1 cellular context compared by ENCODE assay signal in genomic region chr2:44009136-44009744, GRCh38.
TF ChIP-seq lines count a peak whose summit lies in the region.

No MANE protein-coding gene starts in this region.

TF ChIP-seq in GM23338, 12 proteins besides CTCF, POLR2A, EP300 and RAD21 (continued from another document):
- TF ChIP-seq, protein P1, sequence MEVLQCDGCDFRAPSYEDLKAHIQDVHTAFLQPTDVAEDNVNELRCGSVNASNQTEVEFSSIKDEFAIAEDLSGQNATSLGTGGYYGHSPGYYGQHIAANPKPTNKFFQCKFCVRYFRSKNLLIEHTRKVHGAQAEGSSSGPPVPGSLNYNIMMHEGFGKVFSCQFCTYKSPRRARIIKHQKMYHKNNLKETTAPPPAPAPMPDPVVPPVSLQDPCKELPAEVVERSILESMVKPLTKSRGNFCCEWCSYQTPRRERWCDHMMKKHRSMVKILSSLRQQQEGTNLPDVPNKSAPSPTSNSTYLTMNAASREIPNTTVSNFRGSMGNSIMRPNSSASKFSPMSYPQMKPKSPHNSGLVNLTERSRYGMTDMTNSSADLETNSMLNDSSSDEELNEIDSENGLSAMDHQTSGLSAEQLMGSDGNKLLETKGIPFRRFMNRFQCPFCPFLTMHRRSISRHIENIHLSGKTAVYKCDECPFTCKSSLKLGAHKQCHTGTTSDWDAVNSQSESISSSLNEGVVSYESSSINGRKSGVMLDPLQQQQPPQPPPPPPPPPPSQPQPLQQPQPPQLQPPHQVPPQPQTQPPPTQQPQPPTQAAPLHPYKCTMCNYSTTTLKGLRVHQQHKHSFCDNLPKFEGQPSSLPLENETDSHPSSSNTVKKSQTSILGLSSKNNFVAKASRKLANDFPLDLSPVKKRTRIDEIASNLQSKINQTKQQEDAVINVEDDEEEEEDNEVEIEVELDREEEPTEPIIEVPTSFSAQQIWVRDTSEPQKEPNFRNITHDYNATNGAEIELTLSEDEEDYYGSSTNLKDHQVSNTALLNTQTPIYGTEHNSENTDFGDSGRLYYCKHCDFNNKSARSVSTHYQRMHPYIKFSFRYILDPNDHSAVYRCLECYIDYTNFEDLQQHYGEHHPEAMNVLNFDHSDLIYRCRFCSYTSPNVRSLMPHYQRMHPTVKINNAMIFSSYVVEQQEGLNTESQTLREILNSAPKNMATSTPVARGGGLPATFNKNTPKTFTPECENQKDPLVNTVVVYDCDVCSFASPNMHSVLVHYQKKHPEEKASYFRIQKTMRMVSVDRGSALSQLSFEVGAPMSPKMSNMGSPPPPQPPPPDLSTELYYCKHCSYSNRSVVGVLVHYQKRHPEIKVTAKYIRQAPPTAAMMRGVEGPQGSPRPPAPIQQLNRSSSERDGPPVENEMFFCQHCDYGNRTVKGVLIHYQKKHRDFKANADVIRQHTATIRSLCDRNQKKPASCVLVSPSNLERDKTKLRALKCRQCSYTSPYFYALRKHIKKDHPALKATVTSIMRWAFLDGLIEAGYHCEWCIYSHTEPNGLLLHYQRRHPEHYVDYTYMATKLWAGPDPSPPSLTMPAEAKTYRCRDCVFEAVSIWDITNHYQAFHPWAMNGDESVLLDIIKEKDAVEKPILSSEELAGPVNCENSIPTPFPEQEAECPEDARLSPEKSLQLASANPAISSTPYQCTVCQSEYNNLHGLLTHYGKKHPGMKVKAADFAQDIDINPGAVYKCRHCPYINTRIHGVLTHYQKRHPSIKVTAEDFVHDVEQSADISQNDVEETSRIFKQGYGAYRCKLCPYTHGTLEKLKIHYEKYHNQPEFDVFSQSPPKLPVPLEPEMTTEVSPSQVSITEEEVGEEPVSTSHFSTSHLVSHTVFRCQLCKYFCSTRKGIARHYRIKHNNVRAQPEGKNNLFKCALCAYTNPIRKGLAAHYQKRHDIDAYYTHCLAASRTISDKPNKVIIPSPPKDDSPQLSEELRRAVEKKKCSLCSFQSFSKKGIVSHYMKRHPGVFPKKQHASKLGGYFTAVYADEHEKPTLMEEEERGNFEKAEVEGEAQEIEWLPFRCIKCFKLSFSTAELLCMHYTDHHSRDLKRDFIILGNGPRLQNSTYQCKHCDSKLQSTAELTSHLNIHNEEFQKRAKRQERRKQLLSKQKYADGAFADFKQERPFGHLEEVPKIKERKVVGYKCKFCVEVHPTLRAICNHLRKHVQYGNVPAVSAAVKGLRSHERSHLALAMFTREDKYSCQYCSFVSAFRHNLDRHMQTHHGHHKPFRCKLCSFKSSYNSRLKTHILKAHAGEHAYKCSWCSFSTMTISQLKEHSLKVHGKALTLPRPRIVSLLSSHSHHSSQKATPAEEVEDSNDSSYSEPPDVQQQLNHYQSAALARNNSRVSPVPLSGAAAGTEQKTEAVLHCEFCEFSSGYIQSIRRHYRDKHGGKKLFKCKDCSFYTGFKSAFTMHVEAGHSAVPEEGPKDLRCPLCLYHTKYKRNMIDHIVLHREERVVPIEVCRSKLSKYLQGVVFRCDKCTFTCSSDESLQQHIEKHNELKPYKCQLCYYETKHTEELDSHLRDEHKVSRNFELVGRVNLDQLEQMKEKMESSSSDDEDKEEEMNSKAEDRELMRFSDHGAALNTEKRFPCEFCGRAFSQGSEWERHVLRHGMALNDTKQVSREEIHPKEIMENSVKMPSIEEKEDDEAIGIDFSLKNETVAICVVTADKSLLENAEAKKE (CRISPR knock-in tag; IDR thresholded peaks at IDR 0.05) = no peak
- TF ChIP-seq POLR2AphosphoS5 (IDR thresholded peaks at IDR 0.05; ENCODE audit: low read depth) = no peak
TF ChIP-seq in GM23338: peak in this region for 0.
